Comparison of ENCODE assay signal across 29 cellular contexts in genomic region chr2:236988216-236988615, GRCh38.
A peak's percentile ranks its signal among the peaks of the same experiment; 100 is the strongest.
DNase-seq lines count a peak whose midpoint lies in the region; ATAC-seq, FAIRE-seq and TF ChIP-seq lines count a peak whose summit lies in the region.
"Had no signal": no experiment of that assay in that cellular context is flagged by ENCODE, and none has a peak within 500 bp of the region (broad histone marks: within the 10 kb centered on the region; RNA-seq: fewer than 3 reads in every experiment).

No MANE protein-coding gene starts in this region.

- H3K27ac ChIP-seq in psoas muscle (peak overlapping the region; percentile 52), transverse colon (peak overlapping the region in 3 of 4 donors; percentile 45 to 67 (median 54)), ascending aorta (no peak overlapping the region)
- H3K27ac ChIP-seq: foreskin keratinocyte, RWPE1, SK-N-MC had no signal

- peak; percentile 23 for FAIRE-seq in bronchial epithelial cell (lab: Jason Lieb, UNC)
- FAIRE-seq: H54, TTC549 had no signal

- no peaks in the 10 kb centered on the region for H3K27me3 ChIP-seq in bronchial epithelial cell (ENCODE audit: control insufficient read depth, insufficient read depth, low read length)
- H3K27me3 ChIP-seq in psoas muscle (ENCODE audit: insufficient read depth in 3 of 3, low read length in 2 of 3) = no peaks in the 10 kb centered on the region
- no peaks in the 10 kb centered on the region for H3K27me3 ChIP-seq in transverse colon
- H3K27me3 ChIP-seq in ascending aorta = no peaks in the 10 kb centered on the region

- H3K36me3 ChIP-seq in bronchial epithelial cell (ENCODE audit: control insufficient read depth, insufficient read depth, low read length) (no peaks in the 10 kb centered on the region), psoas muscle (ENCODE audit: insufficient read depth in 1 of 2, low read depth in 1 of 2) (no peaks in the 10 kb centered on the region), transverse colon (no peaks in the 10 kb centered on the region), ascending aorta (no peaks in the 10 kb centered on the region)

- intact Hi-C loops in psoas muscle (cut with DNase I) (no loop called here), transverse colon (cut with DNase I; ENCODE audit: low total_unique reads) (no loop called here), ascending aorta (cut with DNase I) (no loop called here)

- H3K4me3 ChIP-seq in bronchial epithelial cell (ENCODE audit: low read depth, low read length) = no peak overlapping the region
- H3K4me3 ChIP-seq in psoas muscle = no peak overlapping the region
- H3K4me3 ChIP-seq in transverse colon = no peak overlapping the region
- no peak overlapping the region for H3K4me3 ChIP-seq in ascending aorta
- H3K4me3 ChIP-seq: SK-N-MC, smooth muscle cell had no signal

- no peak for TF ChIP-seq POLR2A in transverse colon (IDR thresholded peaks at IDR 0.05)

- TF ChIP-seq EP300 in transverse colon (IDR thresholded peaks at IDR 0.05; ENCODE audit: low read depth) = no peak

- TF ChIP-seq CTCF in bronchial epithelial cell (IDR thresholded peaks at IDR 0.05; ENCODE audit: insufficient read depth, low read length, severe bottlenecking) = no peak
- TF ChIP-seq CTCF in psoas muscle (IDR thresholded peaks at IDR 0.05) = no peak
- no peak for TF ChIP-seq CTCF in transverse colon (IDR thresholded peaks at IDR 0.05)
- no peak for TF ChIP-seq CTCF in ascending aorta (IDR thresholded peaks at IDR 0.05)

- WGBS in psoas muscle, 3 donors = 41 to 72% (median 67%) methylated on average over 2 of the region's 2 CpGs
- WGBS in transverse colon (ENCODE audit: low coverage in 1 of 2), 2 donors = 85 to 89% methylated on average over 2 of the region's 2 CpGs

- H3K9me3 ChIP-seq in psoas muscle (peaks cover 1% of the 10 kb centered on the region), transverse colon (peaks cover 0 to 1% of the 10 kb centered on the region in 2 donors), ascending aorta (peaks cover 0 to 1% of the 10 kb centered on the region in 2 donors)

- DNase-seq in NCI-H748 (lab: John Stamatoyannopoulos, UW; ENCODE audit: unreplicated experiment) = peak; percentile 21
- no peak for DNase-seq in NCI-H748 treated with DMSO at 0.1 percent for 48 hours (lab: John Stamatoyannopoulos, UW)
- DNase-seq in bronchial epithelial cell (ENCODE audit: low read depth) = no peak
- no peak for DNase-seq in psoas muscle
- no peak for DNase-seq in transverse colon
- DNase-seq in DMS114 treated with DMSO at 0.1 percent for 48 hours (lab: John Stamatoyannopoulos, UW; ENCODE audit: unreplicated experiment) = no peak
- no peak for DNase-seq in NCI-H526 treated with DMSO at 0.1 percent for 48 hours (lab: John Stamatoyannopoulos, UW)
- no peak for DNase-seq in ascending aorta (ENCODE audit: low spot score in 2 of 2)
- DNase-seq: 8988T; activated CD4-positive, alpha-beta T cell treated with anti-CD3 and anti-CD28 coated beads, Interleukin-2, amount 50 U/mL, for 4 hours; activated naive CD4-positive, alpha-beta T cell treated with anti-CD3 and anti-CD28 coated beads, Interleukin-2, amount 10 ng/mL, durations not matched to agents 7 days and 5 days; activated T-cell treated with anti-CD3 and anti-CD28 coated beads, Interleukin-2, amount 50 U/mL, for 72 hours; amniotic stem cell; CD8-positive, alpha-beta T cell; cortex of kidney; effector memory CD8-positive, alpha-beta T cell; foreskin keratinocyte; immature natural killer cell; naive B cell; NCI-H1105; NCI-H187 treated with DMSO at 0.1 percent for 48 hours; NCI-H524; occipital lobe; stimulated activated CD4-positive, alpha-beta T cell treated with anti-CD3 and anti-CD28 coated beads, Interleukin-2, amount 100 ng/mL, for 24 hours had no signal

- peaks cover 18% of the 10 kb centered on the region for H3K4me1 ChIP-seq in psoas muscle
- no peaks in the 10 kb centered on the region for H3K4me1 ChIP-seq in transverse colon
- no peaks in the 10 kb centered on the region for H3K4me1 ChIP-seq in ascending aorta

- no peak for ATAC-seq in psoas muscle
- ATAC-seq: activated T-cell treated with anti-CD3 and anti-CD28 coated beads, Interleukin-2, amount 50 U/mL, for 72 hours; CD8-positive, alpha-beta T cell; effector memory CD8-positive, alpha-beta T cell; foreskin keratinocyte had no signal

- in situ Hi-C loops in transverse colon (cut with MboI; ENCODE audit: low pct_ligation_motif_present in 1 of 4, low pct_unique_long_range_greater_than_20kb in 1 of 4, low sequenced_read_pairs in 3 of 4) = no loop called here

Comparison
In these comparisons a context has a peak if more than half of its experiments do, and no peak if none do; other contexts are left out.
1. H3K27ac ChIP-seq: peak in psoas muscle (single experiment) and transverse colon (3 of 4); none in ascending aorta (0 of 2).